In genomic region chr12:103928736-103929050, GRCh38 we compare ENCODE assay signal across 1 cellular context.
TF ChIP-seq lines count a peak whose summit lies in the region.

No MANE protein-coding gene starts in this region.

TF ChIP-seq in SK-N-SH treated with all-trans-retinoic acid at 6 μM for 48 hours, 23 proteins besides CTCF, POLR2A, EP300 and RAD21 (continued from another document):
- TF ChIP-seq PATZ1 (CRISPR knock-in tag; IDR thresholded peaks at IDR 0.05; ENCODE audit: borderline replicate concordance): no peak
- TF ChIP-seq ZFP30 (CRISPR knock-in tag; IDR thresholded peaks at IDR 0.05): no peak
- TF ChIP-seq BACH2 (CRISPR knock-in tag; IDR thresholded peaks at IDR 0.05; ENCODE audit: borderline replicate concordance): no peak
- no peak for TF ChIP-seq SNAI2 (CRISPR knock-in tag; IDR thresholded peaks at IDR 0.05)
TF ChIP-seq in SK-N-SH treated with all-trans-retinoic acid at 6 μM for 48 hours: peak in this region for 0.
